ENCODE assay signal across 8 cellular contexts in the genomic region with DNA sequence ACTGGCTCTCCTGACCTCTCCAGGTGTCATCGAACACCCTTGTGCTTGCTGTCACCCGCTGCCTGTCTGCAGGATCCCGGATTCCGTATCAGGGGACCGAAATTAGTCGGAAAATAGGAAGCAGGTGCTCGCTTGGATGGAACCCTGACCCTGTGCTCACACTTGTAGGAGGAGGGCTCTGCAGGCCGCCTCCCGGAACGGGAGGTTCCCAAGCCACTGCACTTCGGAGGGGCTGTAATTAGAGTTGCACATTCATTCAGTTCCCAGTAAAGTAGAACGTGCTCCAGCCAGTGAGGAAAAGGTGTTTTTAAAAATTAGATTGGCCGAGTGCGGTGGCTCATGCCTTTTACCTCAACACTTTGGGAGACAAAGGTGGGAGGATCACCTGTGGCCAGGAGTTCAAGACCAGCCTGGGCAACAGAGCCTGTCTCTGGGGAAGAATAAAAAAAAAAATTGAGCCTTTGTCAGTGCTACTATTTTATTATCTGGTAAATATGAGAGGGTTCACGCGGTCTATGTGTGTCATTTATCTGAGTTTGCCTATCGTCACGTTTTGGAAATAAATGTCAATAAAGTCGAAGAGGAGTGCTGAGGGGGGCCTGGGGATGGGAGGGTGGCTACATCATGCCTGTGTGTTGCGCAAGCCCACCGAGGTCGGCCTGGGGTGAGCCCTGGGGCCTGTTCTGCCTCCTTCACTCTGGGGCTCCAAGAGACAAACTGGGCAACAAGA. TPM values are rescaled to one million over a fixed set of nuclear protein-coding genes. Genes with fewer than 3 reads are reported as not detected.
DNase-seq lines count a peak whose midpoint lies in the region; ATAC-seq and TF ChIP-seq lines count a peak whose summit lies in the region.

No MANE protein-coding gene starts in this region.

- 2% methylated on average over 18 of the region's 22 CpGs for WGBS in right lobe of liver (ENCODE audit: insufficient coverage, low coverage, low lambda C conversion rate, missing lambda C conversion rate)

- H3K27me3 ChIP-seq in right lobe of liver = no peaks in the 10 kb centered on the region

- peak overlapping the region in 2 of 3 donors; percentile 31 to 93 for H3K27ac ChIP-seq in right lobe of liver

- TF ChIP-seq POLR2A in right lobe of liver (IDR thresholded peaks at IDR 0.05) = peak; percentile 54

- peak overlapping the region; percentile 96 to 98 for H3K4me3 ChIP-seq in cardiac fibroblast (replicated peaks in 1 of 2; ENCODE audit: low read depth in 2 of 2, low read length in 2 of 2)
- peak overlapping the region; percentile 96 to 98 (median 97) for H3K4me3 ChIP-seq in right lobe of liver

- in situ Hi-C loops in GM13977 (cut with MboI; ENCODE audit: low pct_unique_long_range_greater_than_20kb, low sequenced_read_pairs, unreplicated experiment) = no loop called here

- DNase-seq in GM13977 (ENCODE audit: low spot score) (peak; percentile 78), NCI-H2029 (lab: John Stamatoyannopoulos, UW) (peak; percentile 84), T1000 (lab: John Stamatoyannopoulos, UW) (peak; percentile 40), cardiac fibroblast (ENCODE audit: low read depth in 2 of 2) (peak; percentile 81 to 85), right lobe of liver (peak; percentile 64 to 73 (median 72))
- DNase-seq in stimulated activated CD4-positive, alpha-beta T cell treated with anti-CD3 and anti-CD28 coated beads, Interleukin-4, amount 100 ng/mL, for 4 hours = peak; percentile 64 to 65

- no peak for TF ChIP-seq CTCF in GM13977 (IDR thresholded peaks at IDR 0.05; ENCODE audit: extremely low read depth, insufficient read depth, missing control alignments)
- no peak for TF ChIP-seq CTCF in cardiac fibroblast (IDR thresholded peaks at IDR 0.05; ENCODE audit: low read depth, low read length)
- TF ChIP-seq CTCF in right lobe of liver (IDR thresholded peaks at IDR 0.05) = no peak

- intact Hi-C loops in right lobe of liver (cut with DNase I) = no loop called here

- H3K4me1 ChIP-seq in right lobe of liver = peaks cover 0 to 11% (median 0%) of the 10 kb centered on the region in 4 donors

- ATAC-seq in right lobe of liver = peak; percentile 67 to 71 (median 70)
- ATAC-seq in HG03108 (IDR thresholded peaks at IDR 0.05; ENCODE audit: unreplicated experiment) = no peak
- no peak for ATAC-seq in HG02870 (IDR thresholded peaks at IDR 0.05; ENCODE audit: unreplicated experiment)

- no peaks in the 10 kb centered on the region for H3K9me3 ChIP-seq in right lobe of liver

- H3K36me3 ChIP-seq in right lobe of liver = no peaks in the 10 kb centered on the region

RNA-seq across cellular contexts. Expression of a gene that starts 1.5 kb away (rescaled TPM):
- total RNA-seq in right lobe of liver = 1 to 10 TPM; 3.2 to 7.0 (median 5.1) TPM

RNA-seq across cellular contexts. Expression of a gene that starts 24.8 kb away (rescaled TPM):
- 1 to 10 TPM in 1 of 6 experiments, under 1 TPM in 5; 0.43 to 1.6 (median 0.77) TPM for total RNA-seq in right lobe of liver

RNA-seq across cellular contexts. Expression of a gene that starts 29.7 kb away (rescaled TPM):
- 10 to 100 TPM in 5 of 6 experiments, 1 to 10 TPM in 1; 9.6 to 16.3 (median 12.4) TPM for total RNA-seq in right lobe of liver

RNA-seq across cellular contexts. Expression of a gene that starts 54.4 kb away (rescaled TPM):
- 10 to 100 TPM; 14.8 to 30.3 (median 24.1) TPM for total RNA-seq in right lobe of liver

Comparison
In these comparisons a context has a peak if more than half of its experiments do, and no peak if none do; other contexts are left out.
1. ATAC-seq: peak in right lobe of liver (4 of 4); none in HG03108 (single experiment) and HG02870 (single experiment).
2. Peak in every context shown above with its lines, with median percentiles within 50 percentile points of each other: DNase-seq.